Comparison of ENCODE assay signal across 9 cellular contexts in genomic region chr6:35490821-35491557, GRCh38. TPM values are rescaled to one million over a fixed set of nuclear protein-coding genes. Genes with fewer than 3 reads are reported as not detected.
DNase-seq lines count a peak whose midpoint lies in the region; ATAC-seq and TF ChIP-seq lines count a peak whose summit lies in the region.
"Had no signal": no experiment of that assay in that cellular context is flagged by ENCODE, and none has a peak within 500 bp of the region (broad histone marks: within the 10 kb centered on the region; RNA-seq: fewer than 3 reads in every experiment).

No MANE protein-coding gene starts in this region.

- CTCF ChIA-PET in activated CD4-positive, alpha-beta memory T cell treated with anti-CD3 and anti-CD28 coated beads, Interleukin-2, amount 10 ng/mL, durations not matched to agents 7 days and 5 days (lab: Charles Lee), result no interaction called here

- H3K4me1 Mint-ChIP-seq in activated CD4-positive, alpha-beta memory T cell treated with anti-CD3 and anti-CD28 coated beads, Interleukin-2, amount 10 ng/mL, durations not matched to agents 7 days and 5 days, result peaks cover 16% of the 10 kb centered on the region

- peak; percentile 53 for DNase-seq in H7
- DNase-seq in ascending aorta (ENCODE audit: low spot score in 2 of 2), result no peak
- no peak for DNase-seq in lung (ENCODE audit: low spot score)
- DNase-seq in smooth muscle cell (lab: John Stamatoyannopoulos, UW; ENCODE audit: unreplicated experiment), result no peak
- DNase-seq in NCI-H446 treated with DMSO at 0.1 percent for 48 hours (lab: John Stamatoyannopoulos, UW), result no peak
- no peak for DNase-seq in activated CD4-positive, alpha-beta memory T cell treated with anti-CD3 and anti-CD28 coated beads, Interleukin-2, amount 10 ng/mL, durations not matched to agents 7 days and 5 days
- no peak for DNase-seq in HAP-1 (ENCODE audit: low spot score in 2 of 2)

- POLR2A ChIA-PET in activated CD4-positive, alpha-beta memory T cell treated with anti-CD3 and anti-CD28 coated beads, Interleukin-2, amount 10 ng/mL, durations not matched to agents 7 days and 5 days (lab: Charles Lee), result no interaction called here

- H3K27me3 Mint-ChIP-seq in activated CD4-positive, alpha-beta memory T cell treated with anti-CD3 and anti-CD28 coated beads, Interleukin-2, amount 10 ng/mL, durations not matched to agents 7 days and 5 days, result peaks cover 8% of the 10 kb centered on the region

- H3K9me3 ChIP-seq in ascending aorta, result no peaks in the 10 kb centered on the region
- no peaks in the 10 kb centered on the region for H3K9me3 ChIP-seq in lung (ENCODE audit: control insufficient read depth in 2 of 2, insufficient read depth in 1 of 2, low read length in 1 of 2)
- no peaks in the 10 kb centered on the region for H3K9me3 ChIP-seq in smooth muscle cell (replicated peaks; ENCODE audit: low read depth)
- no peaks in the 10 kb centered on the region for H3K9me3 ChIP-seq in HAP-1

- ATAC-seq in lung (ENCODE audit: insufficient read depth, low FRiP score), result no peak
- ATAC-seq in GM18861 (IDR thresholded peaks at IDR 0.05; ENCODE audit: unreplicated experiment), result no peak

- no peak overlapping the region for H3K4me3 Mint-ChIP-seq in activated CD4-positive, alpha-beta memory T cell treated with anti-CD3 and anti-CD28 coated beads, Interleukin-2, amount 10 ng/mL, durations not matched to agents 7 days and 5 days
- H3K4me3 Mint-ChIP-seq: CD8-positive, alpha-beta T cell had no signal

- peak overlapping the region; percentile 21 for H3K9ac ChIP-seq in smooth muscle cell (ENCODE audit: low read depth)

- TF ChIP-seq CTCF in ascending aorta (IDR thresholded peaks at IDR 0.05), result no peak
- no peak for TF ChIP-seq CTCF in lung (IDR thresholded peaks at IDR 0.05; ENCODE audit: control extremely low read depth, extremely low read depth)
- no peak for TF ChIP-seq CTCF in smooth muscle cell (IDR thresholded peaks at IDR 0.05; ENCODE audit: borderline replicate concordance, insufficient read depth, poor library complexity, severe bottlenecking)

- intact Hi-C loops in ascending aorta (cut with DNase I), result no loop called here

- H3K79me2 ChIP-seq in smooth muscle cell (ENCODE audit: low read depth), result peaks cover 94% of the 10 kb centered on the region

- H3K27ac Mint-ChIP-seq in activated CD4-positive, alpha-beta memory T cell treated with anti-CD3 and anti-CD28 coated beads, Interleukin-2, amount 10 ng/mL, durations not matched to agents 7 days and 5 days, result no peak overlapping the region
- H3K27ac Mint-ChIP-seq: CD8-positive, alpha-beta T cell had no signal

- H3K4me3 ChIP-seq in H7 (ENCODE audit: insufficient read depth, low read depth, low read length) (no peak overlapping the region), ascending aorta (peak overlapping the region; percentile 34 to 55), lung (no peak overlapping the region), smooth muscle cell (peak overlapping the region; percentile 24), HAP-1 (no peak overlapping the region)

- H3K4me2 ChIP-seq in smooth muscle cell, result peak overlapping the region; percentile 99

- H3K27me3 ChIP-seq in H7 (ENCODE audit: control insufficient read depth, insufficient read depth, low read length), result no peaks in the 10 kb centered on the region
- no peaks in the 10 kb centered on the region for H3K27me3 ChIP-seq in ascending aorta
- H3K27me3 ChIP-seq in lung (ENCODE audit: control insufficient read depth, insufficient read depth), result no peaks in the 10 kb centered on the region
- H3K27me3 ChIP-seq in smooth muscle cell (ENCODE audit: low read depth), result no peaks in the 10 kb centered on the region
- H3K27me3 ChIP-seq in HAP-1 (ENCODE audit: low read depth), result no peaks in the 10 kb centered on the region

- peaks cover 94% of the 10 kb centered on the region for H4K20me1 ChIP-seq in smooth muscle cell (ENCODE audit: low read depth)

- peaks cover 23% of the 10 kb centered on the region for H3F3A ChIP-seq in smooth muscle cell (ENCODE audit: low read depth)

- WGBS in lung, 2 donors, result 73 to 80% methylated on average over 8 of the region's 8 CpGs
- WGBS in smooth muscle cell (ENCODE audit: low lambda C conversion rate), result 31% methylated on average over 4 of the region's 8 CpGs

- H3K27ac ChIP-seq in ascending aorta (peak overlapping the region; percentile 95 to 100), lung (ENCODE audit: low read depth in 1 of 2, low read length in 1 of 2) (peak overlapping the region; percentile 18 to 79), smooth muscle cell (ENCODE audit: low read depth) (peak overlapping the region; percentile 94)

- in situ Hi-C loops in HAP-1 (cut with MboI; ENCODE audit: low sequenced_read_pairs), result no loop called here

- H3K36me3 ChIP-seq in H7 (replicated peaks; ENCODE audit: control insufficient read depth, insufficient read depth, low read length) (no peaks in the 10 kb centered on the region), ascending aorta (no peaks in the 10 kb centered on the region), lung (ENCODE audit: control insufficient read depth in 2 of 2, insufficient read depth in 2 of 2, low read length in 2 of 2) (no peaks in the 10 kb centered on the region), smooth muscle cell (ENCODE audit: low read depth) (no peaks in the 10 kb centered on the region), HAP-1 (replicated peaks) (no peaks in the 10 kb centered on the region)

- H3K36me3 Mint-ChIP-seq in activated CD4-positive, alpha-beta memory T cell treated with anti-CD3 and anti-CD28 coated beads, Interleukin-2, amount 10 ng/mL, durations not matched to agents 7 days and 5 days (ENCODE audit: low read depth), result no peaks in the 10 kb centered on the region
- H3K36me3 Mint-ChIP-seq: CD8-positive, alpha-beta T cell had no signal

- H3K4me1 ChIP-seq in ascending aorta (peaks cover 42 to 76% of the 10 kb centered on the region in 2 donors), lung (ENCODE audit: control insufficient read depth in 2 of 2, insufficient read depth in 2 of 2, low read length in 2 of 2) (peaks cover 0 to 43% of the 10 kb centered on the region in 2 donors), smooth muscle cell (ENCODE audit: low read depth) (peaks cover 91% of the 10 kb centered on the region), HAP-1 (peaks cover 2% of the 10 kb centered on the region)

- H3K9me3 Mint-ChIP-seq in activated CD4-positive, alpha-beta memory T cell treated with anti-CD3 and anti-CD28 coated beads, Interleukin-2, amount 10 ng/mL, durations not matched to agents 7 days and 5 days, result no peaks in the 10 kb centered on the region
- H3K9me3 Mint-ChIP-seq: CD8-positive, alpha-beta T cell had no signal

- H2AFZ ChIP-seq in smooth muscle cell (ENCODE audit: low read depth), result no peak overlapping the region

RNA-seq across cellular contexts. Expression of gene TEAD3, which starts 5.9 kb away (rescaled TPM):
- total RNA-seq in H7 (2014; rRNA removed; shearing (Covaris generic)), result 17.6 and 18.0 TPM in 2 replicates
- total RNA-seq in ascending aorta (19.8 TPM), lung (10 to 100 TPM; 19.2 to 20.7 TPM), smooth muscle cell (22.5 and 29.1 TPM in 2 replicates)
- polyA plus RNA-seq in lung (10 to 100 TPM; 15.0 to 17.8 TPM), smooth muscle cell (40.6 and 42.8 TPM in 2 replicates)
- under 1 TPM; 0.13 to 0.23 TPM for total RNA-seq in activated CD4-positive, alpha-beta memory T cell treated with anti-CD3 and anti-CD28 coated beads, Interleukin-2, amount 10 ng/mL, durations not matched to agents 7 days and 5 days
- total RNA-seq: CD8-positive, alpha-beta T cell had no signal

RNA-seq across cellular contexts. Expression of gene TULP1, which starts 21.7 kb away (rescaled TPM):
- total RNA-seq in H7 (2014; rRNA removed; shearing (Covaris generic)), result 0.55 and 1.3 TPM in 2 replicates
- not detected for total RNA-seq in ascending aorta
- 1 to 10 TPM in 1 of 2 donors, not detected in 1; 2.6 TPM for total RNA-seq in lung
- polyA plus RNA-seq in lung, result under 1 TPM; 0.05 to 0.26 TPM
- 0.31 TPM in 1 of 2 replicates, not detected in the other for total RNA-seq in smooth muscle cell
- polyA plus RNA-seq in smooth muscle cell, result 0.26 and 0.78 TPM in 2 replicates
- total RNA-seq in activated CD4-positive, alpha-beta memory T cell treated with anti-CD3 and anti-CD28 coated beads, Interleukin-2, amount 10 ng/mL, durations not matched to agents 7 days and 5 days, result not detected
- total RNA-seq: CD8-positive, alpha-beta T cell had no signal

RNA-seq across cellular contexts. Expression of gene RPL10A, which starts 22.8 kb away (rescaled TPM):
- total RNA-seq in H7 (2014; rRNA removed; shearing (Covaris generic)), result 2,080 and 2,249 TPM in 2 replicates
- total RNA-seq in ascending aorta, result 643 TPM
- 1,000 to 10,000 TPM; 1,164 to 1,688 TPM for total RNA-seq in lung
- 1,000 to 10,000 TPM in 1 of 2 donors, 100 to 1,000 TPM in 1; 986 to 1,885 TPM for polyA plus RNA-seq in lung
- total RNA-seq in smooth muscle cell, result 1,012 and 1,090 TPM in 2 replicates
- 307 and 339 TPM in 2 replicates for polyA plus RNA-seq in smooth muscle cell
- total RNA-seq in activated CD4-positive, alpha-beta memory T cell treated with anti-CD3 and anti-CD28 coated beads, Interleukin-2, amount 10 ng/mL, durations not matched to agents 7 days and 5 days, result 1,000 to 10,000 TPM; 1,239 to 1,245 TPM

RNA-seq across cellular contexts. Expression of gene FANCE, which starts 38.9 kb away (rescaled TPM):
- 18.7 and 22.8 TPM in 2 replicates for total RNA-seq in H7 (2014; rRNA removed; shearing (Covaris generic))
- total RNA-seq in ascending aorta (0.32 TPM), lung (1 to 10 TPM; 6.4 to 7.3 TPM), smooth muscle cell (2.3 and 3.6 TPM in 2 replicates)
- polyA plus RNA-seq in lung (1 to 10 TPM; 3.1 to 6.1 TPM), smooth muscle cell (5.6 and 7.3 TPM in 2 replicates)
- 10 to 100 TPM; 10.3 to 10.4 TPM for total RNA-seq in activated CD4-positive, alpha-beta memory T cell treated with anti-CD3 and anti-CD28 coated beads, Interleukin-2, amount 10 ng/mL, durations not matched to agents 7 days and 5 days

Comparison
In these comparisons a context has a peak if more than half of its experiments do, and no peak if none do; other contexts are left out.
1. H3K4me3 ChIP-seq: peak in ascending aorta (2 of 2) and smooth muscle cell (single experiment); none in H7 (single experiment), lung (single experiment) and HAP-1 (single experiment).
2. RNA of gene TEAD3, which starts 5.9 kb away (total RNA-seq): 22.5 to 29.1 TPM in smooth muscle cell, 19.2 to 20.7 TPM in lung, 19.8 TPM in ascending aorta (single experiment) and 17.6 to 18.0 TPM in H7; 0.13 to 0.23 TPM in activated CD4-positive, alpha-beta memory T cell treated with anti-CD3 and anti-CD28 coated beads, Interleukin-2, amount 10 ng/mL, durations not matched to agents 7 days and 5 days; every median in the first group is over 10 times any median in the second.
3. Peak in every context shown above with its lines, with median percentiles within 50 percentile points of each other: H3K27ac ChIP-seq.